Comparison of ENCODE assay signal across 8 cellular contexts in the genomic region with DNA sequence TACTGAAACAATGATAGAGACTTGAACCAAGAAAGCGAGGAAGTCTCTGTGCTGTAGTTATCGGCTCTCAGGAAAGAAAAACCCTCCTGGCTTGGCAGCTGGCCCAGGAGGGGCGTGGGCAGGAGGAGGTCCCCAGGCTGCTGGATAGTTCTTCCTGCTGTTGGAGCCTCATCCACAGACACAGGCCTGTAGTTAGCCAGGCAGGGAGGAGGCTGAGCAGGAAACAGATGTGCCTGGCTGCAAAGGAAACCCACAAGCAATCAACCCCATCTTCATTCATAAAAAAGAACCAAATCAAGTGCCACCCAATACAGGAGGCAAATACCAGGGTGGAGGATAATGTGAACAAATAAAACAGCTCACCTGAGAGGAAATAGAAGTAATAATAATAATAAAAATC.
DNase-seq lines count a peak whose midpoint lies in the region; ATAC-seq, FAIRE-seq and TF ChIP-seq lines count a peak whose summit lies in the region.

No MANE protein-coding gene starts in this region.

- no peak overlapping the region for H3K4me3 ChIP-seq in A549
- H3K4me3 ChIP-seq in MG63 = no peak overlapping the region
- H3K4me3 ChIP-seq in fibroblast of pulmonary artery (replicated peaks; ENCODE audit: low read depth, low read length) = no peak overlapping the region
- no peak overlapping the region for H3K4me3 ChIP-seq in psoas muscle

- ATAC-seq in A549 = peak in 1 of 2 experiments; percentile 79; a peak in 3 of 6 replicates
- peak in 2 of 4 donors; percentile 37 to 45 for ATAC-seq in psoas muscle
- no peak for ATAC-seq in HG02678 (IDR thresholded peaks at IDR 0.05; ENCODE audit: unreplicated experiment)
- ATAC-seq in GM21786 (IDR thresholded peaks at IDR 0.05; ENCODE audit: unreplicated experiment) = no peak

- TF ChIP-seq CTCF in A549 (IDR thresholded peaks at IDR 0.05) (no peak), fibroblast of pulmonary artery (IDR thresholded peaks at IDR 0.05; ENCODE audit: low read length, missing control alignments) (no peak), psoas muscle (IDR thresholded peaks at IDR 0.05) (no peak)

- H3K27ac ChIP-seq in A549 (peak overlapping the region; percentile 40 to 63; a peak in 5 of 6 replicates), psoas muscle (no peak overlapping the region)

- no peaks in the 10 kb centered on the region for H3K9me3 ChIP-seq in A549
- H3K9me3 ChIP-seq in MG63 = no peaks in the 10 kb centered on the region
- H3K9me3 ChIP-seq in psoas muscle = no peaks in the 10 kb centered on the region

- H3K36me3 ChIP-seq in MG63 (no peaks in the 10 kb centered on the region), psoas muscle (ENCODE audit: insufficient read depth in 1 of 2, low read depth in 1 of 2) (no peaks in the 10 kb centered on the region)

- no peak for TF ChIP-seq POLR2A in A549 (IDR thresholded peaks at IDR 0.05; ENCODE audit: low read length)

- 38% methylated on average over 3 of the region's 3 CpGs for WGBS in A549 (ENCODE audit: missing lambda C conversion rate)
- WGBS in psoas muscle, 3 donors = 24 to 29% (median 25%) methylated on average over 3 of the region's 3 CpGs

- peak in 1 of 2 experiments; percentile 63 for DNase-seq in A549 (ENCODE audit: low read depth in 1 of 2, low spot score in 1 of 2)
- DNase-seq in MG63 = peak; percentile 6
- DNase-seq in SHP77 (lab: John Stamatoyannopoulos, UW) = peak; percentile 86 to 91
- peak; percentile 90 for DNase-seq in fibroblast of pulmonary artery (ENCODE audit: low read depth)
- DNase-seq in psoas muscle = peak; percentile 49 to 78
- DNase-seq in NCI-H1048 (lab: John Stamatoyannopoulos, UW) = no peak

- H3K4me1 ChIP-seq in A549 = peaks cover 21% of the 10 kb centered on the region
- H3K4me1 ChIP-seq in psoas muscle = no peaks in the 10 kb centered on the region

- CTCF ChIA-PET in A549 (lab: Yijun Ruan, JAX) = interaction anchor here (1.5 to 1.6 kb wide), 2 partner anchors 12 to 739 kb away, joined by 3 to 5 read pairs; no protein-coding TSS in a partner anchor

- TF ChIP-seq RAD21 in A549 (conservative IDR thresholded peaks at IDR 0.05 in 1 of 2, IDR thresholded peaks at IDR 0.05 in 1 of 2) = no peak

- no peak overlapping the region for H3K4me2 ChIP-seq in A549

- no peak for TF ChIP-seq EP300 in A549 (IDR thresholded peaks at IDR 0.05)

- intact Hi-C loops in psoas muscle (cut with DNase I) = no loop called here

- POLR2A ChIA-PET in A549 (lab: Yijun Ruan, JAX) = no interaction called here

- H3K27me3 ChIP-seq in MG63 (no peaks in the 10 kb centered on the region), psoas muscle (ENCODE audit: insufficient read depth in 3 of 3, low read length in 2 of 3) (peaks cover 0 to 11% (median 0%) of the 10 kb centered on the region in 3 donors)

- FAIRE-seq in A549 (lab: Jason Lieb, UNC) = no peak

TF ChIP-seq in A549, 52 proteins besides CTCF, POLR2A, EP300 and RAD21:
- no peak for TF ChIP-seq BHLHE40 (IDR thresholded peaks at IDR 0.05; ENCODE audit: low read depth, low read length)
- no peak for TF ChIP-seq HOXB5 (CRISPR knock-in tag; IDR thresholded peaks at IDR 0.05)
- TF ChIP-seq NR3C1 (IDR thresholded peaks at IDR 0.05) = no peak
- TF ChIP-seq HOXA7 (CRISPR knock-in tag; IDR thresholded peaks at IDR 0.05) = no peak
- TF ChIP-seq, protein P1, sequence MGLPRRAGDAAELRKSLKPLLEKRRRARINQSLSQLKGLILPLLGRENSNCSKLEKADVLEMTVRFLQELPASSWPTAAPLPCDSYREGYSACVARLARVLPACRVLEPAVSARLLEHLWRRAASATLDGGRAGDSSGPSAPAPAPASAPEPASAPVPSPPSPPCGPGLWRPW (IDR thresholded peaks at IDR 0.05) = no peak
- no peak for TF ChIP-seq GATA3 (IDR thresholded peaks at IDR 0.05; ENCODE audit: borderline replicate concordance)
- TF ChIP-seq RFX5 (IDR thresholded peaks at IDR 0.05) = no peak
- no peak for TF ChIP-seq ZFP36 (IDR thresholded peaks at IDR 0.05; ENCODE audit: borderline replicate concordance, partially characterized antibody)
- no peak for TF ChIP-seq KDM1A (IDR thresholded peaks at IDR 0.05; ENCODE audit: low read depth)
- TF ChIP-seq NPAS2 (CRISPR knock-in tag; IDR thresholded peaks at IDR 0.05; ENCODE audit: borderline replicate concordance) = no peak
- TF ChIP-seq NFE2L2 (conservative IDR thresholded peaks at IDR 0.05; ENCODE audit: low read length) = no peak
- no peak for TF ChIP-seq RARB (CRISPR knock-in tag; IDR thresholded peaks at IDR 0.05)
- no peak for TF ChIP-seq POLR2AphosphoS2 (conservative IDR thresholded peaks at IDR 0.05; ENCODE audit: low read length)
- TF ChIP-seq FOXS1 (CRISPR knock-in tag; IDR thresholded peaks at IDR 0.05) = no peak
- TF ChIP-seq, protein P2, sequence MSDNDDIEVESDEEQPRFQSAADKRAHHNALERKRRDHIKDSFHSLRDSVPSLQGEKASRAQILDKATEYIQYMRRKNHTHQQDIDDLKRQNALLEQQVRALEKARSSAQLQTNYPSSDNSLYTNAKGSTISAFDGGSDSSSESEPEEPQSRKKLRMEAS (IDR thresholded peaks at IDR 0.05) = no peak
- TF ChIP-seq, protein P3, sequence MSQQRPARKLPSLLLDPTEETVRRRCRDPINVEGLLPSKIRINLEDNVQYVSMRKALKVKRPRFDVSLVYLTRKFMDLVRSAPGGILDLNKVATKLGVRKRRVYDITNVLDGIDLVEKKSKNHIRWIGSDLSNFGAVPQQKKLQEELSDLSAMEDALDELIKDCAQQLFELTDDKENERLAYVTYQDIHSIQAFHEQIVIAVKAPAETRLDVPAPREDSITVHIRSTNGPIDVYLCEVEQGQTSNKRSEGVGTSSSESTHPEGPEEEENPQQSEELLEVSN (IDR thresholded peaks at IDR 0.05; ENCODE audit: borderline replicate concordance, low read depth) = no peak
- TF ChIP-seq FOSL2 (IDR thresholded peaks at IDR 0.05) = no peak
- no peak for TF ChIP-seq FOSL2 (CRISPR knock-in tag; IDR thresholded peaks at IDR 0.05)
- TF ChIP-seq TFCP2L1 (CRISPR knock-in tag; IDR thresholded peaks at IDR 0.05) = no peak
- no peak for TF ChIP-seq USF2 (IDR thresholded peaks at IDR 0.05)
TF ChIP-seq in A549: peak in this region for 0.
